Comparison of ENCODE assay signal across 22 cellular contexts in the genomic region with DNA sequence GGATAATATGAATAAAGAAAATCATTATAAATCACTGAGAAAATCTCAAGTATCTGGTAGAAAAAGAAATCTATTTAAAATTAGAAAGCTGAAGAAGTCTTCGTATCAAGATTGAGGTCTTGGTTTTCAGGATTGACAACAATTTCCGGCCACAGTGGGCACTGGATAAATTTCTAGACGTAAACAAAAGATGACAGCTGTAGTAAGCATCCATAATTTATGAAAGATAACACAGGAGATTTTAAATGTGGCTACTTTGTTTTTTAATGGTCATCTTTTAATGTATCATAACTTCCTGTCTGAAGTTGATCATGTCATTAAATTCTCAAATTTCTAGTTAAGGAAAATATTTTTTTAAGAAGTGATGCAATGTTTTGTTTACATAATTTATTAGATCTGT.
"Had no signal": no experiment of that assay in that cellular context is flagged by ENCODE, and none has a peak within 500 bp of the region (broad histone marks: within the 10 kb centered on the region; RNA-seq: fewer than 3 reads in every experiment).

No MANE protein-coding gene starts in this region.

- H3K36me3 ChIP-seq: gastrocnemius medialis, left lung, prostate gland, sigmoid colon, thoracic aorta, tibial nerve, upper lobe of left lung had no signal

- H3K9me3 ChIP-seq: gastrocnemius medialis, left lung, prostate gland, sigmoid colon, thoracic aorta, tibial nerve, upper lobe of left lung had no signal

- H3K27me3 ChIP-seq: dorsolateral prefrontal cortex, gastrocnemius medialis, left lung, sigmoid colon, tibial nerve, upper lobe of left lung had no signal

- H3K4me3 ChIP-seq: dorsolateral prefrontal cortex, gastrocnemius medialis, left lung, prostate gland, sigmoid colon, skin epidermis, thoracic aorta, tibial nerve, upper lobe of left lung had no signal

- DNase-seq: dorsolateral prefrontal cortex; effector CD4-positive, alpha-beta T cell; foreskin fibroblast; gastrocnemius medialis; head of caudate nucleus; left cardiac atrium; left lung; mesendoderm; midbrain; naive thymus-derived CD8-positive, alpha-beta T cell; nephron progenitor cell; nucleus accumbens; right cardiac atrium; sigmoid colon; stimulated activated CD4-positive, alpha-beta T cell treated with anti-CD3 and anti-CD28 coated beads, Interleukin-15, amount 100 ng/mL, for 24 hours; stimulated activated CD4-positive, alpha-beta T cell treated with anti-CD3 and anti-CD28 coated beads, Interleukin-2, amount 100 ng/mL, for 48 hours; stimulated activated naive B cell treated with anti-CD40 and anti-IgM and Interleukin-4, amounts not matched to agents 10 μg/mL and 1 μg/mL and 100 μg/mL, for 72 hours; upper lobe of left lung had no signal

- H3K4me1 ChIP-seq: gastrocnemius medialis, left lung, prostate gland, sigmoid colon, tibial nerve, upper lobe of left lung had no signal

- H3K27ac ChIP-seq: dorsolateral prefrontal cortex, gastrocnemius medialis, left lung, prostate gland, sigmoid colon, skin epidermis, thoracic aorta, tibial nerve, upper lobe of left lung had no signal

- ATAC-seq: gastrocnemius medialis; left cardiac atrium; left lung; naive thymus-derived CD8-positive, alpha-beta T cell; right cardiac atrium; stimulated activated naive B cell treated with anti-CD40 and anti-IgM and Interleukin-4, amounts not matched to agents 10 μg/mL and 1 μg/mL and 100 μg/mL, for 72 hours had no signal
